Comparison of ENCODE assay signal across 2 cellular contexts in genomic region chr22:19766506-19767426, GRCh38.
TF ChIP-seq lines count a peak whose summit lies in the region.

No MANE protein-coding gene starts in this region.

TF ChIP-seq in HCT116, 20 proteins besides CTCF, POLR2A, EP300 and RAD21:
- TF ChIP-seq JUND (IDR thresholded peaks at IDR 0.05): no peak
- no peak for TF ChIP-seq ATF3 (IDR thresholded peaks at IDR 0.05)
- TF ChIP-seq POLR2AphosphoS5 (IDR thresholded peaks at IDR 0.05; ENCODE audit: low read depth, low read length): peak; percentile 67
- TF ChIP-seq, protein P1, sequence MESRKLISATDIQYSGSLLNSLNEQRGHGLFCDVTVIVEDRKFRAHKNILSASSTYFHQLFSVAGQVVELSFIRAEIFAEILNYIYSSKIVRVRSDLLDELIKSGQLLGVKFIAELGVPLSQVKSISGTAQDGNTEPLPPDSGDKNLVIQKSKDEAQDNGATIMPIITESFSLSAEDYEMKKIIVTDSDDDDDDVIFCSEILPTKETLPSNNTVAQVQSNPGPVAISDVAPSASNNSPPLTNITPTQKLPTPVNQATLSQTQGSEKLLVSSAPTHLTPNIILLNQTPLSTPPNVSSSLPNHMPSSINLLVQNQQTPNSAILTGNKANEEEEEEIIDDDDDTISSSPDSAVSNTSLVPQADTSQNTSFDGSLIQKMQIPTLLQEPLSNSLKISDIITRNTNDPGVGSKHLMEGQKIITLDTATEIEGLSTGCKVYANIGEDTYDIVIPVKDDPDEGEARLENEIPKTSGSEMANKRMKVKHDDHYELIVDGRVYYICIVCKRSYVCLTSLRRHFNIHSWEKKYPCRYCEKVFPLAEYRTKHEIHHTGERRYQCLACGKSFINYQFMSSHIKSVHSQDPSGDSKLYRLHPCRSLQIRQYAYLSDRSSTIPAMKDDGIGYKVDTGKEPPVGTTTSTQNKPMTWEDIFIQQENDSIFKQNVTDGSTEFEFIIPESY (IDR thresholded peaks at IDR 0.05; ENCODE audit: extremely low read depth, insufficient replicate concordance, low read length): no peak
- no peak for TF ChIP-seq CBX3 (IDR thresholded peaks at IDR 0.05; ENCODE audit: low read depth)
- peak; percentile 27; the same call in 1 of the 2 replicates for TF ChIP-seq SIN3A (IDR thresholded peaks at IDR 0.05; ENCODE audit: low read depth)
- TF ChIP-seq ELF1 (IDR thresholded peaks at IDR 0.05; ENCODE audit: borderline replicate concordance, low read depth): no peak
- no peak for TF ChIP-seq TCF7L2 (IDR thresholded peaks at IDR 0.05; ENCODE audit: borderline replicate concordance, extremely low read depth, insufficient read depth, insufficient read length)
- TF ChIP-seq EZH2phosphoT487 (IDR thresholded peaks at IDR 0.05; ENCODE audit: borderline replicate concordance): no peak
- no peak for TF ChIP-seq EGR1 (IDR thresholded peaks at IDR 0.05; ENCODE audit: low read depth)
- no peak; the same call in 1 of the 2 replicates for TF ChIP-seq MAX (IDR thresholded peaks at IDR 0.05)
- no peak for TF ChIP-seq REST (IDR thresholded peaks at IDR 0.05; ENCODE audit: low read depth)
- no peak for TF ChIP-seq SRF (IDR thresholded peaks at IDR 0.05; ENCODE audit: low read depth)
- no peak for TF ChIP-seq CEBPB (IDR thresholded peaks at IDR 0.05; ENCODE audit: low read depth)
- TF ChIP-seq YY1 (IDR thresholded peaks at IDR 0.05; ENCODE audit: extremely low read depth, insufficient replicate concordance, low read depth, low read length): no peak
- TF ChIP-seq ZFX (IDR thresholded peaks at IDR 0.05): peak; percentile 68
- TF ChIP-seq EZH2 (IDR thresholded peaks at IDR 0.05): no peak
TF ChIP-seq in HCT116: peak in this region for 3.

TF ChIP-seq in H1, 55 proteins besides CTCF, POLR2A, EP300 and RAD21:
- TF ChIP-seq ASH2L (IDR thresholded peaks at IDR 0.05; ENCODE audit: low read length) (no peak), SUZ12 (IDR thresholded peaks at IDR 0.05; ENCODE audit: low read length) (peak; percentile 95), GTF2F1 (IDR thresholded peaks at IDR 0.05; ENCODE audit: borderline replicate concordance, low read depth, low read length) (no peak), KDM1A (IDR thresholded peaks at IDR 0.05; ENCODE audit: borderline replicate concordance, low read length) (peak; percentile 53; the same call in 1 of the 2 replicates), TBP (IDR thresholded peaks at IDR 0.05; ENCODE audit: low read depth, low read length) (no peak), FOSL1 (IDR thresholded peaks at IDR 0.05; ENCODE audit: insufficient read depth, low read depth, low read length) (0 out of 2 replicates have a peak, but pooled peaks have one; percentile 28), EZH2 (IDR thresholded peaks at IDR 0.05; ENCODE audit: low read depth, low read length, severe bottlenecking) (peak; percentile 96), CREB1 (IDR thresholded peaks at IDR 0.05) (peak; percentile 26; the same call in 1 of the 2 replicates), SP1 (IDR thresholded peaks at IDR 0.05; ENCODE audit: low read depth, low read length) (0 out of 2 replicates have a peak, but pooled peaks have one; percentile 22), RNF2 (IDR thresholded peaks at IDR 0.05; ENCODE audit: borderline replicate concordance, low read depth, low read length, missing control alignments, poor library complexity, severe bottlenecking) (peak; percentile 88)
